8 cellular contexts compared by ENCODE assay signal in genomic region chr20:50320910-50321796, GRCh38.
DNase-seq lines count a peak whose midpoint lies in the region; ATAC-seq, FAIRE-seq and TF ChIP-seq lines count a peak whose summit lies in the region.

No MANE protein-coding gene starts in this region.

- H3K27me3 ChIP-seq in ascending aorta, result no peaks in the 10 kb centered on the region

- FAIRE-seq in HTR-8/SVneo (lab: Jason Lieb, UNC), result peak; percentile 98

- TF ChIP-seq CTCF in AG04449 (IDR thresholded peaks at IDR 0.05; ENCODE audit: insufficient read depth, low read length, missing control alignments), result no peak
- no peak for TF ChIP-seq CTCF in ascending aorta (IDR thresholded peaks at IDR 0.05)

- POLR2A ChIA-PET in AG04449 (lab: Yijun Ruan, JAX), result interaction anchor here (0.7 to 2.5 kb wide), 8 partner anchors 13 to 130 kb away, joined by 3 to 13 read pairs (median 5); partner anchors contain the start of gene CEBPB

- H3K4me1 ChIP-seq in ascending aorta, result peaks cover 6 to 17% of the 10 kb centered on the region in 2 donors

- no peaks in the 10 kb centered on the region for H3K9me3 ChIP-seq in ascending aorta

- DNase-seq in AG04449 (ENCODE audit: low read depth, low spot score) (peak; percentile 62), HTR-8/SVneo (ENCODE audit: insufficient read length, low spot score) (peak; percentile 100), ascending aorta (ENCODE audit: low spot score in 2 of 2) (peak; percentile 87 to 97), iPS-NIHi11 (ENCODE audit: low spot score) (peak; percentile 97), KBM-7 (no peak), NCI-H187 (lab: John Stamatoyannopoulos, UW) (no peak)
- DNase-seq in stimulated activated CD8-positive, alpha-beta memory T cell treated with anti-CD3 and anti-CD28 coated beads, Interleukin-4, amount 100 ng/mL, for 48 hours, result peak; percentile 79

- H3K36me3 ChIP-seq in ascending aorta, result no peaks in the 10 kb centered on the region

- CTCF ChIA-PET in AG04449 (lab: Yijun Ruan, JAX), result interaction anchor here (1.1 to 1.5 kb wide), 3 partner anchors 9 to 142 kb away, joined by 4 to 9 read pairs (median 4); no protein-coding TSS in a partner anchor

- in situ Hi-C loops in KBM-7 (cut with MboI; ENCODE audit: low pct_unique_long_range_greater_than_20kb, low sequenced_read_pairs), result no loop called here

- H3K4me3 ChIP-seq in AG04449 (ENCODE audit: low read depth, low read length) (peak overlapping the region; percentile 42), ascending aorta (peak overlapping the region; percentile 12 to 32)

- intact Hi-C loops in ascending aorta (cut with DNase I), result loop anchor here (2.0 to 5.0 kb wide), 2 partner anchors 58 to 129 kb away; partner anchors contain the start of gene CEBPB

- peak overlapping the region; percentile 67 to 80 for H3K27ac ChIP-seq in ascending aorta

- ATAC-seq in GM18867 (IDR thresholded peaks at IDR 0.05; ENCODE audit: unreplicated experiment), result no peak

Comparison
In these comparisons a context has a peak if more than half of its experiments do, and no peak if none do; other contexts are left out.
1. DNase-seq: peak in AG04449 (single experiment), HTR-8/SVneo (single experiment), ascending aorta (2 of 2), iPS-NIHi11 (single experiment) and stimulated activated CD8-positive, alpha-beta memory T cell treated with anti-CD3 and anti-CD28 coated beads, Interleukin-4, amount 100 ng/mL, for 48 hours (single experiment); none in KBM-7 (single experiment) and NCI-H187 (0 of 2).